In the genomic region with DNA sequence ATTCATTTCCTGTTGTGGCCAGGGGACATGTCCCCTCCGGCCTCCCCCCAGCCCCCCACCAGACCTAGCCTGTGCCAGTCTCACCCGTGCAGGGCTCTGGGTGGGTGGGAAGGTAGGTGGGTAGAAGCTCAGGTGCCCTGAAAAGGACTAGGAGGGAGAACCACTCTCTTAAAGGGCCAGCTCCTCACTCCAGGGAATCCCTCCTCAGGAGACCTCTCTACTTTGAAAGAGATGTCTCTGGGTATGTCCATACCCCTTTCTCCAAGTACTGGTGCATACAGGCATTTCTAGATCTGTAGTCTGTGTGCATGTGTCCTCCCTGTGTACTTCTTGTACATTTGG, we compare ENCODE assay signal across 8 cellular contexts.
DNase-seq lines count a peak whose midpoint lies in the region; ATAC-seq and TF ChIP-seq lines count a peak whose summit lies in the region.

No MANE protein-coding gene starts in this region.

- TF ChIP-seq CTCF in mammary epithelial cell (conservative IDR thresholded peaks at IDR 0.05 in 1 of 2, IDR thresholded peaks at IDR 0.05 in 1 of 2; ENCODE audit: extremely low read depth in 1 of 2, insufficient read depth in 1 of 2, low read depth in 1 of 2, low read length in 2 of 2), result no peak
- TF ChIP-seq CTCF in upper lobe of left lung (IDR thresholded peaks at IDR 0.05), result no peak

- H3K27ac Mint-ChIP-seq in memory B cell, result no peak overlapping the region

- BruUV-seq in mammary epithelial cell (replicated peaks; lab: Mats Ljungman, UMichigan), result no TSS peak

- peak overlapping the region; percentile 82 for H3K4me3 Mint-ChIP-seq in activated T-cell treated with anti-CD3 and anti-CD28 coated beads, Interleukin-2, amount 50 U/mL, for 4 hours
- H3K4me3 Mint-ChIP-seq in memory B cell, result peak overlapping the region; percentile 95

- no peaks in the 10 kb centered on the region for H3K9me3 ChIP-seq in mammary epithelial cell (replicated peaks; ENCODE audit: insufficient read depth, low read length)
- no peaks in the 10 kb centered on the region for H3K9me3 ChIP-seq in upper lobe of left lung

- CTCF ChIA-PET in mammary epithelial cell (lab: Charles Lee; ENCODE audit: low non-redundant PET), result interaction anchor here (0.7 kb wide), 1 partner anchor 306 kb away, joined by 9 read pairs; no protein-coding TSS in a partner anchor

- dilution Hi-C loops in mammary epithelial cell (cut with HindIII; ENCODE audit: low sequenced_read_pairs), result no loop called here

- TF ChIP-seq EP300 in upper lobe of left lung (IDR thresholded peaks at IDR 0.05), result no peak

- H3K27ac ChIP-seq in mammary epithelial cell (ENCODE audit: insufficient read depth, low read depth, low read length), result no peak overlapping the region
- H3K27ac ChIP-seq in upper lobe of left lung, result peak overlapping the region; percentile 63 to 79 (median 71)

- H3K36me3 ChIP-seq in mammary epithelial cell (ENCODE audit: insufficient read depth, low read length) (no peaks in the 10 kb centered on the region), upper lobe of left lung (no peaks in the 10 kb centered on the region)

- H3K4me1 Mint-ChIP-seq in activated T-cell treated with anti-CD3 and anti-CD28 coated beads, Interleukin-2, amount 50 U/mL, for 4 hours (ENCODE audit: low read depth), result peaks cover 12% of the 10 kb centered on the region
- peaks cover 22% of the 10 kb centered on the region for H3K4me1 Mint-ChIP-seq in memory B cell

- H4K20me1 ChIP-seq in mammary epithelial cell (ENCODE audit: insufficient read depth, low read length), result no peaks in the 10 kb centered on the region

- TF ChIP-seq POLR2A in upper lobe of left lung (IDR thresholded peaks at IDR 0.05), result no peak

- H3K27me3 Mint-ChIP-seq in activated T-cell treated with anti-CD3 and anti-CD28 coated beads, Interleukin-2, amount 50 U/mL, for 4 hours (ENCODE audit: low read depth), result peaks cover 40% of the 10 kb centered on the region
- peaks cover 15% of the 10 kb centered on the region for H3K27me3 Mint-ChIP-seq in memory B cell

- no peaks in the 10 kb centered on the region for H3K9me3 Mint-ChIP-seq in activated T-cell treated with anti-CD3 and anti-CD28 coated beads, Interleukin-2, amount 50 U/mL, for 4 hours
- no peaks in the 10 kb centered on the region for H3K9me3 Mint-ChIP-seq in memory B cell

- DNase-seq in activated T-cell treated with anti-CD3 and anti-CD28 coated beads, Interleukin-2, amount 50 U/mL, for 4 hours, result no peak
- DNase-seq in activated T-cell treated with anti-CD3 and anti-CD28 coated beads, Interleukin-2, amount 50 U/mL, for 48 hours, result no peak
- no peak for DNase-seq in mammary epithelial cell
- DNase-seq in memory B cell (ENCODE audit: low spot score in 2 of 2), result no peak
- DNase-seq in upper lobe of left lung, result no peak
- no peak for DNase-seq in stimulated activated naive CD4-positive, alpha-beta T cell (lab: John Stamatoyannopoulos, UW)
- DNase-seq in MV-4-11 (lab: John Stamatoyannopoulos, UW), result no peak

- no peaks in the 10 kb centered on the region for H3K79me2 ChIP-seq in mammary epithelial cell (ENCODE audit: insufficient read depth, low read length)

- H3K4me1 ChIP-seq in mammary epithelial cell (ENCODE audit: insufficient read depth, low read length) (peaks cover 50% of the 10 kb centered on the region), upper lobe of left lung (peaks cover 26 to 74% (median 50%) of the 10 kb centered on the region in 4 donors)

- intact Hi-C loops in mammary epithelial cell (cut with micrococcal nuclease), result loop anchor here (2.0 kb wide), 1 partner anchor 45 kb away; no protein-coding TSS in a partner anchor

- H2AFZ ChIP-seq in mammary epithelial cell (ENCODE audit: low read depth, low read length), result peak overlapping the region; percentile 83

- no peaks in the 10 kb centered on the region for H3K36me3 Mint-ChIP-seq in activated T-cell treated with anti-CD3 and anti-CD28 coated beads, Interleukin-2, amount 50 U/mL, for 4 hours (ENCODE audit: insufficient read depth)
- H3K36me3 Mint-ChIP-seq in memory B cell, result peaks cover 5% of the 10 kb centered on the region

- ATAC-seq in activated T-cell treated with anti-CD3 and anti-CD28 coated beads, Interleukin-2, amount 50 U/mL, for 4 hours, result peak; percentile 10
- ATAC-seq in memory B cell (ENCODE audit: low read depth) (no peak), upper lobe of left lung (ENCODE audit: low FRiP score in 2 of 2) (peak in 1 of 2 donors; percentile 52), HG03378 (IDR thresholded peaks at IDR 0.05; ENCODE audit: unreplicated experiment) (no peak)

- no peak overlapping the region for H3K9ac ChIP-seq in mammary epithelial cell (ENCODE audit: insufficient read depth, low read length)

- WGBS in mammary epithelial cell (ENCODE audit: low coverage, missing lambda C conversion rate), result no CpG with 5 or more reads among the region's 2 CpGs
- 5% methylated on average over 2 of the region's 2 CpGs; no CpG with 5 or more reads in 1 of the 2 donors for WGBS in upper lobe of left lung, 2 donors

- in situ Hi-C loops in mammary epithelial cell (cut with MboI; ENCODE audit: low sequenced_read_pairs in 2 of 2), result no loop called here

- H3K4me2 ChIP-seq in mammary epithelial cell (ENCODE audit: insufficient read depth, low read depth, low read length), result peak overlapping the region; percentile 95

- no peaks in the 10 kb centered on the region for H3K27me3 ChIP-seq in mammary epithelial cell (ENCODE audit: insufficient read depth, low read length)
- H3K27me3 ChIP-seq in upper lobe of left lung, result peaks cover 0 to 7% (median 4%) of the 10 kb centered on the region in 4 donors

- H3K4me3 ChIP-seq in mammary epithelial cell (replicated peaks in 1 of 3; ENCODE audit: insufficient read depth in 1 of 3, low read depth in 2 of 3, low read length in 3 of 3), result peak overlapping the region; percentile 44 to 93 (median 72)
- H3K4me3 ChIP-seq in upper lobe of left lung, result peak overlapping the region; percentile 36 to 79 (median 66)

Comparison
In these comparisons a context has a peak if more than half of its experiments do, and no peak if none do; other contexts are left out.
1. ATAC-seq: peak in activated T-cell treated with anti-CD3 and anti-CD28 coated beads, Interleukin-2, amount 50 U/mL, for 4 hours (2 of 2); none in memory B cell (single experiment) and HG03378 (single experiment).